Comparison of ENCODE assay signal across 9 cellular contexts in the genomic region with DNA sequence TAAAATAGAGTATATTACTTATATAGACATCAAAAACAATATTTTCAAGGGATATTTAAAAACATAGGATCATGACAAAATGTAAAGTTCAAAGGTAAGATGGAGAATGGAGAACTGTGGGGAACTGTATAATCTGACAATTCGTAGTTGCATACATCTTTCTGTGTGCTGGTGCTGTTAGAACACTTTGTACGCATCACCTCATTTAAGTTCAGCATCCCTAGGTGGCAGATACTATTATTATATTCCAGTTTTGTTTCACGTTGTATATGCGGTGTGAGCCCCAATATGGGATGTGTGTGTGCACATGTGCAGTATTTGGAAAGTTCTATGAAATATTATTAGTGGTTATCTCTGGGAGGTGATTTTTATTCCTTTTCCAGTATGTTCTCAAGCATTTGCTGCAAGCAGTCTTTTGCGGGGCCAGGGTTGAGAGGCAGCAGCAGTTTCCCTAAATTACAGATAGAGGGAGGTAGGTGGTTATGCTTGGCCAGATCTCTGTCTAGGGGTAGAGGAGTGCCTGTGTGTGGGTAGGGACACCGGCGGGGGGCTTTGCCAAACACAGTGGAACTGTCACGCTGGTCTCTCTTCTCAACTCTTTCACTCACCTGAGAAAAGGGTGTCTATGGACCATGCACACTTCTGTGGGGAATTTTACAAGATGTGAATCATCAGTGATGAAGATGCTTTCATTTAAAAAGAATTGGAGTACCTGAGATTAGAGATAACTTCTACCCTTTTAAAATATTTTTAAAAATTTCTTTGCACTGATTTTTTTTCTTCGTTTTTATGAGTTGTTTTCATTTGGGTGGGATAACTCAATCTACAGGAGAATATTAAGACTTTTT. TPM values are rescaled to one million over a fixed set of nuclear protein-coding genes. Genes with fewer than 3 reads are reported as not detected.
DNase-seq lines count a peak whose midpoint lies in the region; ATAC-seq, FAIRE-seq and TF ChIP-seq lines count a peak whose summit lies in the region.
"Had no signal": no experiment of that assay in that cellular context is flagged by ENCODE, and none has a peak within 500 bp of the region (broad histone marks: within the 10 kb centered on the region; RNA-seq: fewer than 3 reads in every experiment).

No MANE protein-coding gene starts in this region.

- H3F3A ChIP-seq in PC-9 (ENCODE audit: insufficient read depth, low read depth), result peaks cover 10% of the 10 kb centered on the region; the same call in 1 of the 2 replicates

- TF ChIP-seq CTCF in PC-9 (conservative IDR thresholded peaks at IDR 0.05) (peak; percentile 65), K562 (IDR thresholded peaks at IDR 0.05 in 2 of 3, conservative IDR thresholded peaks at IDR 0.05 in 1 of 3; ENCODE audit: insufficient read depth in 2 of 3, low read depth in 1 of 3, low read length in 3 of 3) (peak; percentile 34 to 42 (median 35); a peak in 5 of 6 replicates), upper lobe of left lung (IDR thresholded peaks at IDR 0.05) (peak; percentile 32 to 64 (median 46))

- H4K20me1 ChIP-seq in PC-9 (ENCODE audit: insufficient read depth) (no peaks in the 10 kb centered on the region), K562 (replicated peaks; ENCODE audit: control insufficient read depth, insufficient read depth, low read length) (no peaks in the 10 kb centered on the region)
- H4K20me1 ChIP-seq: BLaER1 had no signal

- 1% methylated on average over 9 of the region's 9 CpGs for WGBS in K562 (ENCODE audit: insufficient coverage, low coverage, missing lambda C conversion rate)
- WGBS in upper lobe of left lung, 2 donors, result 45 to 51% methylated on average over 9 of the region's 9 CpGs

- CTCF ChIA-PET in PC-9 (lab: Charles Lee) (interaction anchor here (0.7 kb wide), 1 partner anchor 361 kb away, joined by 3 read pairs; no protein-coding TSS in a partner anchor), K562 (lab: Yijun Ruan, JAX; ENCODE audit: low intra/inter-chr PET ratio) (no interaction called here)

- TF ChIP-seq POLR2A in K562 (conservative IDR thresholded peaks at IDR 0.05) (no peak), upper lobe of left lung (IDR thresholded peaks at IDR 0.05) (no peak)

- no peak overlapping the region for H3K27ac ChIP-seq in PC-9
- H3K27ac ChIP-seq in K562 (ENCODE audit: extremely low read depth, low read depth, low read length), result no peak overlapping the region
- no peak overlapping the region for H3K27ac ChIP-seq in upper lobe of left lung
- H3K27ac ChIP-seq: BLaER1 had no signal

- BruUV-seq in PC-9 (replicated peaks; lab: Mats Ljungman, UMichigan) (no TSS peak), K562 (replicated peaks; lab: Mats Ljungman, UMichigan) (no TSS peak)

- H3K4me2 ChIP-seq in PC-9 (no peak overlapping the region), K562 (ENCODE audit: insufficient read depth, low read length) (no peak overlapping the region)
- H3K4me2 ChIP-seq: BLaER1 had no signal

- no peaks in the 10 kb centered on the region for H3K4me1 ChIP-seq in PC-9 (replicated peaks; ENCODE audit: insufficient read depth)
- H3K4me1 ChIP-seq in K562 (replicated peaks in 1 of 2; ENCODE audit: control insufficient read depth in 2 of 2, insufficient read depth in 2 of 2, low read length in 2 of 2), result peaks cover 0 to 4% of the 10 kb centered on the region in 2 experiments; a peak in 1 of 5 replicates
- H3K4me1 ChIP-seq in upper lobe of left lung, result peaks cover 9 to 14% (median 12%) of the 10 kb centered on the region in 4 donors

- no peak overlapping the region for H3K9ac ChIP-seq in K562 (ENCODE audit: insufficient read depth in 1 of 2, low read depth in 2 of 2, low read length in 2 of 2)
- H3K9ac ChIP-seq: BLaER1 had no signal

- H3K79me2 ChIP-seq in PC-9 (ENCODE audit: low read depth), result no peaks in the 10 kb centered on the region
- no peaks in the 10 kb centered on the region for H3K79me2 ChIP-seq in K562 (ENCODE audit: control insufficient read depth, insufficient read depth, low read length)

- no peaks in the 10 kb centered on the region for H3K9me2 ChIP-seq in PC-9 (ENCODE audit: insufficient read depth)

- DNase-seq in DMS53 (lab: John Stamatoyannopoulos, UW) (peak; percentile 16), DMS53 treated with DMSO at 0.1 percent for 48 hours (lab: John Stamatoyannopoulos, UW; ENCODE audit: unreplicated experiment) (no peak), PC-9 (no peak), K562 (ENCODE audit: extremely low read depth in 1 of 4, low spot score in 3 of 4) (no peak), left lobe of liver (ENCODE audit: low spot score) (no peak), upper lobe of left lung (peak in 1 of 2 donors; percentile 27)
- no peak for DNase-seq in activated CD4-positive, CD25-positive, alpha-beta regulatory T cell (lab: John Stamatoyannopoulos, UW)

- POLR2A ChIA-PET in PC-9 (lab: Charles Lee; ENCODE audit: unreplicated experiment), result no interaction called here
- POLR2A ChIA-PET in K562 (lab: Yijun Ruan, JAX), result interaction anchor here (0.6 kb wide), 1 partner anchor 16 kb away, joined by 3 read pairs; no protein-coding TSS in a partner anchor

- peak; percentile 32 to 48; a peak in 3 of 4 replicates for TF ChIP-seq RAD21 in K562 (CRISPR knock-in tag; conservative IDR thresholded peaks at IDR 0.05 in 1 of 2, IDR thresholded peaks at IDR 0.05 in 1 of 2)

- no peaks in the 10 kb centered on the region for H3K36me3 ChIP-seq in PC-9 (ENCODE audit: low read depth)
- no peaks in the 10 kb centered on the region for H3K36me3 ChIP-seq in K562 (ENCODE audit: control insufficient read depth, insufficient read depth, low read length)
- H3K36me3 ChIP-seq in upper lobe of left lung, result no peaks in the 10 kb centered on the region
- H3K36me3 ChIP-seq: BLaER1 had no signal

- H2AFZ ChIP-seq in PC-9, result no peak overlapping the region
- no peak overlapping the region for H2AFZ ChIP-seq in K562 (ENCODE audit: low read depth, low read length)

- TF ChIP-seq EP300 in K562 (IDR thresholded peaks at IDR 0.05; ENCODE audit: low read length) (no peak), upper lobe of left lung (IDR thresholded peaks at IDR 0.05) (no peak)

- H3K27me3 ChIP-seq in PC-9 (ENCODE audit: insufficient read depth, low read depth), result no peaks in the 10 kb centered on the region
- peaks cover 4% of the 10 kb centered on the region in 2 experiments; a peak in 1 of 5 replicates for H3K27me3 ChIP-seq in K562 (ENCODE audit: control insufficient read depth in 2 of 2, insufficient read depth in 2 of 2, low read length in 2 of 2)
- no peaks in the 10 kb centered on the region for H3K27me3 ChIP-seq in upper lobe of left lung
- H3K27me3 ChIP-seq: BLaER1 had no signal

- in situ Hi-C loops in K562 (cut with MboI), result no loop called here

- FAIRE-seq in K562 (lab: Jason Lieb, UNC), result no peak

- H3K4me3 ChIP-seq in PC-9, result no peak overlapping the region
- H3K4me3 ChIP-seq in K562, result no peak overlapping the region
- H3K4me3 ChIP-seq in upper lobe of left lung, result no peak overlapping the region
- H3K4me3 ChIP-seq: BLaER1 had no signal

- ATAC-seq in HG02870 (IDR thresholded peaks at IDR 0.05; ENCODE audit: unreplicated experiment) (peak; percentile 61), K562 (peak; percentile 87), left lobe of liver (peak; percentile 57), upper lobe of left lung (ENCODE audit: low FRiP score in 2 of 2) (peak; percentile 54 to 73)

- no peaks in the 10 kb centered on the region for H3K9me3 ChIP-seq in PC-9 (ENCODE audit: insufficient read depth, low read depth)
- H3K9me3 ChIP-seq in K562 (replicated peaks; ENCODE audit: control insufficient read depth, insufficient read depth, low read depth, low read length), result no peaks in the 10 kb centered on the region
- no peaks in the 10 kb centered on the region for H3K9me3 ChIP-seq in upper lobe of left lung
- H3K9me3 ChIP-seq: BLaER1 had no signal

- intact Hi-C loops in PC-9 (cut with micrococcal nuclease; ENCODE audit: unreplicated experiment), result loop anchor here (1.0 kb wide), 1 partner anchor 113 kb away; no protein-coding TSS in a partner anchor
- intact Hi-C loops in K562 (cut with micrococcal nuclease), result loop anchor here (2.0 to 10.0 kb wide), 3 partner anchors 123 to 215 kb away; a partner anchor contains a TSS

- H3K9me1 ChIP-seq in K562 (ENCODE audit: control insufficient read depth, insufficient read depth, low read length), result no peaks in the 10 kb centered on the region

TF ChIP-seq in K562, 482 proteins besides CTCF, POLR2A, EP300 and RAD21 (continues in another document):
- no peak for TF ChIP-seq HNRNPL (IDR thresholded peaks at IDR 0.05; ENCODE audit: low read depth, low read length)

RNA-seq across cellular contexts. Expression of a gene that starts 55.6 kb away (rescaled TPM):
- total RNA-seq in PC-9 (2021), result not detected in 2 replicates
- total RNA-seq in K562 (2011; cell fraction: chromatin; rRNA removed; ENCODE audit: low replicate concordance), result not detected in 2 replicates
- not detected in 2 replicates for total RNA-seq in K562 (2011; cell fraction: nucleolus; rRNA removed)
- not detected in 2 replicates for total RNA-seq in K562 (2011; cell fraction: nucleoplasm; rRNA removed)
- total RNA-seq in K562 (2014; rRNA removed), result not detected in 2 replicates
- not detected in 2 replicates for total RNA-seq in K562 (2014; rRNA removed; fragmentation: Illumina TruSeq; extraction: Trizol)
- not detected in 2 replicates for total RNA-seq in K562 (2015; rRNA removed; fragmentation: Illumina TruSeq; extraction: Trizol)
- 0.31 TPM in 1 of 2 replicates, not detected in the other for total RNA-seq in K562 (2021)
- polyA plus RNA-seq in K562 (2011; rRNA removed), result not detected in 2 replicates
- polyA plus RNA-seq in K562 (2011; cell fraction: cytosol; rRNA removed), result not detected in 2 replicates
- polyA plus RNA-seq in K562 (2011; cell fraction: nucleus; rRNA removed), result not detected in 2 replicates
- not detected in 2 replicates for polyA plus RNA-seq in K562 (2012)
- polyA plus RNA-seq in K562 (2014; fragmentation: Illumina TruSeq; extraction: Trizol), result not detected in 2 replicates
- polyA plus RNA-seq in K562 (2014; fragmentation: Nextera tagmentation; extraction: Ambion mirVana), result not detected
- polyA plus RNA-seq in K562 (2014; rRNA removed), result not detected in 2 replicates
- not detected in 2 replicates for polyA minus RNA-seq in K562 (2011; rRNA and poly(A)+ RNA removed)
- not detected in 2 replicates for polyA minus RNA-seq in K562 (2011; cell fraction: cytosol; rRNA and poly(A)+ RNA removed)
- not detected in 2 replicates for polyA minus RNA-seq in K562 (2011; cell fraction: nucleus; rRNA and poly(A)+ RNA removed)
- total RNA-seq in left lobe of liver, result 1.5 TPM
- total RNA-seq in upper lobe of left lung, result 100 to 1,000 TPM in 3 of 6 donors, 10 to 100 TPM in 3; 36.7 to 298 (median 151) TPM

Comparison
In these comparisons a context has a peak if more than half of its experiments do, and no peak if none do; other contexts are left out.
1. RNA of a gene that starts 55.6 kb away (total RNA-seq): 36.7 to 298 TPM in upper lobe of left lung; 1.5 TPM in left lobe of liver (single experiment), not detected in PC-9 and 0.31 TPM in K562; every median in the first group is over 10 times any median in the second.
2. Peak in every context shown above with its lines, with median percentiles within 50 percentile points of each other: ATAC-seq and CTCF ChIP-seq.